In the genomic region with DNA sequence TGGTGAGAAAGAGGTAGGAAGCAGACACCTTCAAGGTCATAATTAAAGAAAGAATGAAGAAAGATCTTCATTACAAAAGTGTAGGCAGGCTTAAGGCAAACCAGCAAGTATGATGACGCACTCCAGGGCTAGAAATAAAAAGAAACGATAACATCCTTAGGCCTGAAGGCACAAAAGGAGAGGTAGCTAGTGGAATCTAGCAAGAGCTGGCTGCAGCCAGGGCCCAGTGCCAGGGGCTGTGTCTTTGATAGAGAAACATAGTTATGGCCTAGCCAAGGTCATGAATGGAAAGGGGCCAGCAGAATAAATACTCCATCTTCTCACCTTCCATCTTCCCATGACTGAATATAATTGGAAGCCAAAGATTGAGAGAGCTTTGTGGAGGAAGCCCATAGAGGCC, we compare ENCODE assay signal across 22 cellular contexts.
"Had no signal": no experiment of that assay in that cellular context is flagged by ENCODE, and none has a peak within 500 bp of the region (broad histone marks: within the 10 kb centered on the region; RNA-seq: fewer than 3 reads in every experiment).

No MANE protein-coding gene starts in this region.

- H3K9me3 ChIP-seq: colonic mucosa, left lung, psoas muscle, sigmoid colon, thoracic aorta, transverse colon had no signal

- FAIRE-seq: urothelium cell line had no signal

- H3K4me3 ChIP-seq: colonic mucosa, left lung, lung, psoas muscle, sigmoid colon, skin epidermis, thoracic aorta, transverse colon had no signal

- H3K4me1 ChIP-seq: colonic mucosa, left lung, psoas muscle, sigmoid colon had no signal

- DNase-seq: colonic mucosa; dermis blood vessel endothelial cell; erythroblast; foreskin melanocyte; head of caudate nucleus; hypothalamus; islet precursor cell; left lung; mesendoderm; naive B cell; psoas muscle; retina; sigmoid colon; stimulated activated CD4-positive, alpha-beta T cell treated with anti-CD3 and anti-CD28 coated beads, Interleukin-2, amount 100 ng/mL, for 24 hours; stimulated activated CD4-positive, alpha-beta T cell treated with anti-CD3 and anti-CD28 coated beads, Interleukin-4, amount 100 ng/mL, for 4 hours; stimulated activated naive B cell treated with anti-CD40 and anti-IgM and Interleukin-4, amounts not matched to agents 10 μg/mL and 1 μg/mL and 100 μg/mL, for 72 hours; stimulated activated naive CD8-positive, alpha-beta T cell treated with anti-CD3 and anti-CD28 coated beads, Interleukin-15, amount 100 ng/mL, for 72 hours; transverse colon had no signal

- H3K27ac ChIP-seq: colonic mucosa, left lung, psoas muscle, sigmoid colon, skin epidermis, thoracic aorta, transverse colon had no signal

- H3K36me3 ChIP-seq: colonic mucosa, left lung, sigmoid colon, thoracic aorta, transverse colon had no signal

- ATAC-seq: left lung; psoas muscle; stimulated activated naive B cell treated with anti-CD40 and anti-IgM and Interleukin-4, amounts not matched to agents 10 μg/mL and 1 μg/mL and 100 μg/mL, for 72 hours; stimulated activated naive CD8-positive, alpha-beta T cell treated with anti-CD3 and anti-CD28 coated beads, Interleukin-15, amount 100 ng/mL, for 72 hours had no signal

- H3K27me3 ChIP-seq: colonic mucosa, left lung, sigmoid colon, transverse colon had no signal
